Comparison of ENCODE assay signal across 8 cellular contexts in the genomic region with DNA sequence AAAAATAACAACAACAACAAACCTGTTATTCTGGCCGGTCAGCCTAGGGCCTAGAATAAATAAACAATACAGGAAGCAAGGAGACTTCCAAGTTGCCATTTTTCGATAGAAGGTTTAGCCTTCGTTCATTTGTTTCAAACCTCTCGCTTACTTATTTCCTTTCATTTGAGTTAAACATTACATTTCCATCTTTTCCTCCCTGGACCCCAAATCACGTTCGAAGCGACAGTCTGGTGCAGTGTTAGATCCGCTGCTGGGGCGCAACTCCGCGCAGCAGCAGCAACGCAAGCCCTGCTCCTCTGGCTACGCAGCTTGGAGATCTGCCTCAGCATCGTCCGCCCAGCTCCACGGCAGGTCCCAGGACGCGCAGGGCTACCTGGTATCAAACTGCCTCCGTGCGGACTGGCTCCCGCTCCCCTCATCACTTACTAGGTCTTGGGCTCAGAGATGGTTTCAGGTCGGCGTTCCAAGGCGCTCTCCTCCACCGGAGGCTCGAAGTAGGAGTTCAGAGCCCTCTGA. TPM values are rescaled to one million over a fixed set of nuclear protein-coding genes. Genes with fewer than 3 reads are reported as not detected.
DNase-seq lines count a peak whose midpoint lies in the region; ATAC-seq and TF ChIP-seq lines count a peak whose summit lies in the region.

No MANE protein-coding gene starts in this region.

- no peak for TF ChIP-seq CTCF in breast epithelium (IDR thresholded peaks at IDR 0.05)

- DNase-seq in ACHN (peak; percentile 44), RKO (ENCODE audit: low spot score) (peak; percentile 32), breast epithelium (ENCODE audit: low spot score in 2 of 2) (no peak), iris pigment epithelial cell (ENCODE audit: low read depth) (peak; percentile 58), putamen (ENCODE audit: low spot score) (no peak)
- DNase-seq in stimulated activated CD4-positive, alpha-beta T cell treated with anti-CD3 and anti-CD28 coated beads, Interleukin-4, amount 100 ng/mL, for 1 hour: peak; percentile 47

- peaks cover 0 to 12% of the 10 kb centered on the region in 2 donors for H3K9me3 ChIP-seq in breast epithelium

- peak overlapping the region; percentile 87 to 92 (median 92) for H3K4me3 ChIP-seq in breast epithelium

- peak; percentile 14 for ATAC-seq in GM18508 (IDR thresholded peaks at IDR 0.05; ENCODE audit: insufficient read depth, unreplicated experiment)
- ATAC-seq in HG03039 (IDR thresholded peaks at IDR 0.05; ENCODE audit: unreplicated experiment): peak; percentile 35

- no peaks in the 10 kb centered on the region for H3K27me3 ChIP-seq in breast epithelium

- H3K36me3 ChIP-seq in breast epithelium: no peaks in the 10 kb centered on the region

- intact Hi-C loops in breast epithelium (cut with DNase I; ENCODE audit: low total_unique reads): no loop called here

- in situ Hi-C loops in ACHN (cut with HindIII; ENCODE audit: low pct_ligation_motif_present, low pct_unique_long_range_greater_than_20kb, low sequenced_read_pairs): no loop called here

- H3K27ac ChIP-seq in breast epithelium: peak overlapping the region; percentile 93

- no peak for TF ChIP-seq POLR2A in breast epithelium (IDR thresholded peaks at IDR 0.05)

- no peaks in the 10 kb centered on the region for H3K4me1 ChIP-seq in breast epithelium

RNA-seq across cellular contexts. Expression of gene TDP2, which starts 0.5 kb away (rescaled TPM):
- 10 to 100 TPM; 31.5 to 40.6 (median 37.2) TPM for total RNA-seq in breast epithelium

RNA-seq across cellular contexts. Expression of gene ACOT13, which starts 0.7 kb away (rescaled TPM):
- total RNA-seq in breast epithelium: 10 to 100 TPM in 1 of 3 donors, 1 to 10 TPM in 2; 6.3 to 12.0 (median 8.2) TPM

RNA-seq across cellular contexts. Expression of gene KIAA0319, which starts 20.2 kb away (rescaled TPM):
- total RNA-seq in breast epithelium: under 1 TPM in 2 of 3 donors, not detected in 1; under 0.01 to 0.15 TPM

RNA-seq across cellular contexts. Expression of gene C6orf62, which starts 52.8 kb away (rescaled TPM):
- total RNA-seq in breast epithelium: 10 to 100 TPM; 57.0 to 86.1 (median 66.1) TPM

Comparison
In these comparisons a context has a peak if more than half of its experiments do, and no peak if none do; other contexts are left out.
1. DNase-seq: peak in ACHN (single experiment), RKO (single experiment), iris pigment epithelial cell (single experiment) and stimulated activated CD4-positive, alpha-beta T cell treated with anti-CD3 and anti-CD28 coated beads, Interleukin-4, amount 100 ng/mL, for 1 hour (single experiment); none in breast epithelium (0 of 2) and putamen (single experiment).